ENCODE assay signal across 1 cellular context in the genomic region with DNA sequence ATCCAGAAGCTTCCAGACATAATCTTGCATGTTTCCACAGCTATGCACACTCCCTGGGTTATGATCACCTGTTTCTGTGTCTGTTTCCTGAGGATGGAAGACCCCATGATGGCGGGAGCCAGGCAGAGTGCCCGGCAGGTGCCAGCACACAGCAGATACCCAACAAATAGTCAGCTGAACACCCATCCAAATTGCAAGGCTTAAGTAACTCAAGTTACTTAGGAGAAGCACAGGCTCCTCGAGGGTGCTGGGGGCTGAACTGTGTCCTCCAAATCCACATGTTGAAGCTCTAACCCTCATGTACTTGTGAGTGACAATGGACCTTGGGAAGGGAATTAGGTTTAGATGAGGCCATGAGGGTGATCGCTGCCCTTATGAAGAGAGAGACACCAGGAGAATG.
TF ChIP-seq lines count a peak whose summit lies in the region.

No MANE protein-coding gene starts in this region.

TF ChIP-seq in GM23338, 12 proteins besides CTCF, POLR2A, EP300 and RAD21:
- TF ChIP-seq, protein P1, sequence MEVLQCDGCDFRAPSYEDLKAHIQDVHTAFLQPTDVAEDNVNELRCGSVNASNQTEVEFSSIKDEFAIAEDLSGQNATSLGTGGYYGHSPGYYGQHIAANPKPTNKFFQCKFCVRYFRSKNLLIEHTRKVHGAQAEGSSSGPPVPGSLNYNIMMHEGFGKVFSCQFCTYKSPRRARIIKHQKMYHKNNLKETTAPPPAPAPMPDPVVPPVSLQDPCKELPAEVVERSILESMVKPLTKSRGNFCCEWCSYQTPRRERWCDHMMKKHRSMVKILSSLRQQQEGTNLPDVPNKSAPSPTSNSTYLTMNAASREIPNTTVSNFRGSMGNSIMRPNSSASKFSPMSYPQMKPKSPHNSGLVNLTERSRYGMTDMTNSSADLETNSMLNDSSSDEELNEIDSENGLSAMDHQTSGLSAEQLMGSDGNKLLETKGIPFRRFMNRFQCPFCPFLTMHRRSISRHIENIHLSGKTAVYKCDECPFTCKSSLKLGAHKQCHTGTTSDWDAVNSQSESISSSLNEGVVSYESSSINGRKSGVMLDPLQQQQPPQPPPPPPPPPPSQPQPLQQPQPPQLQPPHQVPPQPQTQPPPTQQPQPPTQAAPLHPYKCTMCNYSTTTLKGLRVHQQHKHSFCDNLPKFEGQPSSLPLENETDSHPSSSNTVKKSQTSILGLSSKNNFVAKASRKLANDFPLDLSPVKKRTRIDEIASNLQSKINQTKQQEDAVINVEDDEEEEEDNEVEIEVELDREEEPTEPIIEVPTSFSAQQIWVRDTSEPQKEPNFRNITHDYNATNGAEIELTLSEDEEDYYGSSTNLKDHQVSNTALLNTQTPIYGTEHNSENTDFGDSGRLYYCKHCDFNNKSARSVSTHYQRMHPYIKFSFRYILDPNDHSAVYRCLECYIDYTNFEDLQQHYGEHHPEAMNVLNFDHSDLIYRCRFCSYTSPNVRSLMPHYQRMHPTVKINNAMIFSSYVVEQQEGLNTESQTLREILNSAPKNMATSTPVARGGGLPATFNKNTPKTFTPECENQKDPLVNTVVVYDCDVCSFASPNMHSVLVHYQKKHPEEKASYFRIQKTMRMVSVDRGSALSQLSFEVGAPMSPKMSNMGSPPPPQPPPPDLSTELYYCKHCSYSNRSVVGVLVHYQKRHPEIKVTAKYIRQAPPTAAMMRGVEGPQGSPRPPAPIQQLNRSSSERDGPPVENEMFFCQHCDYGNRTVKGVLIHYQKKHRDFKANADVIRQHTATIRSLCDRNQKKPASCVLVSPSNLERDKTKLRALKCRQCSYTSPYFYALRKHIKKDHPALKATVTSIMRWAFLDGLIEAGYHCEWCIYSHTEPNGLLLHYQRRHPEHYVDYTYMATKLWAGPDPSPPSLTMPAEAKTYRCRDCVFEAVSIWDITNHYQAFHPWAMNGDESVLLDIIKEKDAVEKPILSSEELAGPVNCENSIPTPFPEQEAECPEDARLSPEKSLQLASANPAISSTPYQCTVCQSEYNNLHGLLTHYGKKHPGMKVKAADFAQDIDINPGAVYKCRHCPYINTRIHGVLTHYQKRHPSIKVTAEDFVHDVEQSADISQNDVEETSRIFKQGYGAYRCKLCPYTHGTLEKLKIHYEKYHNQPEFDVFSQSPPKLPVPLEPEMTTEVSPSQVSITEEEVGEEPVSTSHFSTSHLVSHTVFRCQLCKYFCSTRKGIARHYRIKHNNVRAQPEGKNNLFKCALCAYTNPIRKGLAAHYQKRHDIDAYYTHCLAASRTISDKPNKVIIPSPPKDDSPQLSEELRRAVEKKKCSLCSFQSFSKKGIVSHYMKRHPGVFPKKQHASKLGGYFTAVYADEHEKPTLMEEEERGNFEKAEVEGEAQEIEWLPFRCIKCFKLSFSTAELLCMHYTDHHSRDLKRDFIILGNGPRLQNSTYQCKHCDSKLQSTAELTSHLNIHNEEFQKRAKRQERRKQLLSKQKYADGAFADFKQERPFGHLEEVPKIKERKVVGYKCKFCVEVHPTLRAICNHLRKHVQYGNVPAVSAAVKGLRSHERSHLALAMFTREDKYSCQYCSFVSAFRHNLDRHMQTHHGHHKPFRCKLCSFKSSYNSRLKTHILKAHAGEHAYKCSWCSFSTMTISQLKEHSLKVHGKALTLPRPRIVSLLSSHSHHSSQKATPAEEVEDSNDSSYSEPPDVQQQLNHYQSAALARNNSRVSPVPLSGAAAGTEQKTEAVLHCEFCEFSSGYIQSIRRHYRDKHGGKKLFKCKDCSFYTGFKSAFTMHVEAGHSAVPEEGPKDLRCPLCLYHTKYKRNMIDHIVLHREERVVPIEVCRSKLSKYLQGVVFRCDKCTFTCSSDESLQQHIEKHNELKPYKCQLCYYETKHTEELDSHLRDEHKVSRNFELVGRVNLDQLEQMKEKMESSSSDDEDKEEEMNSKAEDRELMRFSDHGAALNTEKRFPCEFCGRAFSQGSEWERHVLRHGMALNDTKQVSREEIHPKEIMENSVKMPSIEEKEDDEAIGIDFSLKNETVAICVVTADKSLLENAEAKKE (CRISPR knock-in tag; IDR thresholded peaks at IDR 0.05) = no peak
- TF ChIP-seq, protein P2, sequence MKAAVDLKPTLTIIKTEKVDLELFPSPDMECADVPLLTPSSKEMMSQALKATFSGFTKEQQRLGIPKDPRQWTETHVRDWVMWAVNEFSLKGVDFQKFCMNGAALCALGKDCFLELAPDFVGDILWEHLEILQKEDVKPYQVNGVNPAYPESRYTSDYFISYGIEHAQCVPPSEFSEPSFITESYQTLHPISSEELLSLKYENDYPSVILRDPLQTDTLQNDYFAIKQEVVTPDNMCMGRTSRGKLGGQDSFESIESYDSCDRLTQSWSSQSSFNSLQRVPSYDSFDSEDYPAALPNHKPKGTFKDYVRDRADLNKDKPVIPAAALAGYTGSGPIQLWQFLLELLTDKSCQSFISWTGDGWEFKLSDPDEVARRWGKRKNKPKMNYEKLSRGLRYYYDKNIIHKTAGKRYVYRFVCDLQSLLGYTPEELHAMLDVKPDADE (IDR thresholded peaks at IDR 0.05) = no peak
- TF ChIP-seq CREB1 (CRISPR knock-in tag; IDR thresholded peaks at IDR 0.05; ENCODE audit: low read depth) (no peak), NANOG (IDR thresholded peaks at IDR 0.05; ENCODE audit: borderline replicate concordance) (no peak), POLR2AphosphoS5 (IDR thresholded peaks at IDR 0.05; ENCODE audit: low read depth) (no peak), EZH2 (IDR thresholded peaks at IDR 0.05; ENCODE audit: low read depth, unreplicated experiment) (no peak), EZH2phosphoT487 (IDR thresholded peaks at IDR 0.05; ENCODE audit: unreplicated experiment) (no peak), JUNB (IDR thresholded peaks at IDR 0.05; ENCODE audit: unreplicated experiment) (no peak), ZNF331 (CRISPR knock-in tag; IDR thresholded peaks at IDR 0.05; ENCODE audit: low read depth) (no peak)
- TF ChIP-seq, protein P3, sequence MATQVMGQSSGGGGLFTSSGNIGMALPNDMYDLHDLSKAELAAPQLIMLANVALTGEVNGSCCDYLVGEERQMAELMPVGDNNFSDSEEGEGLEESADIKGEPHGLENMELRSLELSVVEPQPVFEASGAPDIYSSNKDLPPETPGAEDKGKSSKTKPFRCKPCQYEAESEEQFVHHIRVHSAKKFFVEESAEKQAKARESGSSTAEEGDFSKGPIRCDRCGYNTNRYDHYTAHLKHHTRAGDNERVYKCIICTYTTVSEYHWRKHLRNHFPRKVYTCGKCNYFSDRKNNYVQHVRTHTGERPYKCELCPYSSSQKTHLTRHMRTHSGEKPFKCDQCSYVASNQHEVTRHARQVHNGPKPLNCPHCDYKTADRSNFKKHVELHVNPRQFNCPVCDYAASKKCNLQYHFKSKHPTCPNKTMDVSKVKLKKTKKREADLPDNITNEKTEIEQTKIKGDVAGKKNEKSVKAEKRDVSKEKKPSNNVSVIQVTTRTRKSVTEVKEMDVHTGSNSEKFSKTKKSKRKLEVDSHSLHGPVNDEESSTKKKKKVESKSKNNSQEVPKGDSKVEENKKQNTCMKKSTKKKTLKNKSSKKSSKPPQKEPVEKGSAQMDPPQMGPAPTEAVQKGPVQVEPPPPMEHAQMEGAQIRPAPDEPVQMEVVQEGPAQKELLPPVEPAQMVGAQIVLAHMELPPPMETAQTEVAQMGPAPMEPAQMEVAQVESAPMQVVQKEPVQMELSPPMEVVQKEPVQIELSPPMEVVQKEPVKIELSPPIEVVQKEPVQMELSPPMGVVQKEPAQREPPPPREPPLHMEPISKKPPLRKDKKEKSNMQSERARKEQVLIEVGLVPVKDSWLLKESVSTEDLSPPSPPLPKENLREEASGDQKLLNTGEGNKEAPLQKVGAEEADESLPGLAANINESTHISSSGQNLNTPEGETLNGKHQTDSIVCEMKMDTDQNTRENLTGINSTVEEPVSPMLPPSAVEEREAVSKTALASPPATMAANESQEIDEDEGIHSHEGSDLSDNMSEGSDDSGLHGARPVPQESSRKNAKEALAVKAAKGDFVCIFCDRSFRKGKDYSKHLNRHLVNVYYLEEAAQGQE (IDR thresholded peaks at IDR 0.05; ENCODE audit: unreplicated experiment) = no peak
